In the genomic region with DNA sequence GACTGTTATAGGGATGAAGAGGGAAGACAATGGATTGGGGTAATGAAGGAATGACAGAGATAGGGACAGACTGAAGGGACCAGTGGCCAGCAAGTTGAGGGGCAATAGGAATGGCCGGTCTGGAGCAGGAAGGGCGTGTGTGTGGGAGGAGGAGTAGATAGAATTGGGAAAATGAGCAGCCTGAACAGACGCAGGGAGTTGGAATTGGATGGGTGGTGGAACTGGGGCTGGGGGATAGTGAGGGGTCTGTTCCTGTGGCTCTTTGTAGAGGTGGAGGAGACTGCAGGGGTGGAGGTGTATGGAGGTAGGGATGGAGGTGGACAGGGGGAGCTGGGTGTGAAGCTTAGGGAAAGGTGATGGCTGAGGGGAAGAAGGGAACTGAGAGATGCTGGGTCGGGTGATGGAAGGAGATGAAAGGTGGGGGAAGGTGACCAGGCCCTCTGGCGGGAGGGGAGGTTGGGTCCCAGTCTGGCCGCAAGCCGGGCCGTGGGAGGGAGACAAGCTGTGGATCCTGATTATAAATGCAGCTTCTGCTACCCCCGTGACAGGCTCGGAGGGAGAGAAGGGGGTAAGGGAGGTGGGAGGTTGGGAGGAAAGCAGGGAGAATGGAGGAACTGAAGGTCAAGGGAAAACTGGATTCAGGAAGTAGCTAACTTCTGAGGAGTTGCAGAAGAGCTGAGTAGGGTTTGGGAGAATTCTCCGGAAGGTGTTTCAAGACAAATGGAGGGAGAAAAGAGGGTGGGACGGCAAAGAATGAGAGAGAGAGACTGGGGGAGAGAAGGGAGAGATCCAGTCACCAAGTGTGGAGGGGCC, we compare ENCODE assay signal across 8 cellular contexts. TPM values are rescaled to one million over a fixed set of nuclear protein-coding genes. Genes with fewer than 3 reads are reported as not detected.
DNase-seq lines count a peak whose midpoint lies in the region; ATAC-seq, FAIRE-seq and TF ChIP-seq lines count a peak whose summit lies in the region.

No MANE protein-coding gene starts in this region.

- peak overlapping the region; percentile 58 to 78 (median 68) for H3K4me3 ChIP-seq in BLaER1 treated with 17β-estradiol and CSF1 and Interleukin-3, amounts not matched to agents 10 nM and 100 nM
- H3K4me3 ChIP-seq in NT2/D1 (ENCODE audit: insufficient read length, low read depth) (peak overlapping the region; percentile 46), H1 (ENCODE audit: extremely low read depth in 1 of 4, insufficient read depth in 2 of 4, low read depth in 3 of 4, low read length in 4 of 4) (peak overlapping the region; percentile 40 to 70 (median 55)), neural cell (ENCODE audit: low read length) (peak overlapping the region; percentile 70)

- no peak for TF ChIP-seq RAD21 in H1 (IDR thresholded peaks at IDR 0.05 in 1 of 2, conservative IDR thresholded peaks at IDR 0.05 in 1 of 2; ENCODE audit: low read depth in 2 of 2, low read length in 2 of 2)
- no peak for TF ChIP-seq RAD21 in neural cell (conservative IDR thresholded peaks at IDR 0.05)

- peak overlapping the region; percentile 72; the same call in 1 of the 2 replicates for H2BK20ac ChIP-seq in H1 (ENCODE audit: low read length)

- peaks cover 17 to 70% of the 10 kb centered on the region in 2 experiments for H3K79me2 ChIP-seq in H1 (ENCODE audit: control insufficient read depth in 1 of 2, insufficient read depth in 2 of 2, low read length in 2 of 2)
- peaks cover 52% of the 10 kb centered on the region for H3K79me2 ChIP-seq in neural cell (replicated peaks; ENCODE audit: insufficient read depth, low read length)

- H3K27me3 ChIP-seq in BLaER1 treated with 17β-estradiol and CSF1 and Interleukin-3, amounts not matched to agents 10 nM and 100 nM = peaks cover 0 to 15% (median 0%) of the 10 kb centered on the region in 11 experiments; a peak in 2 of 22 replicates
- no peaks in the 10 kb centered on the region for H3K27me3 ChIP-seq in NT2/D1 (ENCODE audit: insufficient read depth, insufficient read length)
- no peaks in the 10 kb centered on the region for H3K27me3 ChIP-seq in H1 (replicated peaks in 1 of 4; ENCODE audit: control insufficient read depth in 3 of 4, extremely low read depth in 1 of 4, insufficient read depth in 3 of 4, low read length in 3 of 4)
- H3K27me3 ChIP-seq in neural cell (ENCODE audit: insufficient read depth, low read depth, low read length) = no peaks in the 10 kb centered on the region

- no peak overlapping the region for H4K8ac ChIP-seq in H1 (ENCODE audit: extremely low read depth, insufficient read depth, low read length)

- peak overlapping the region; percentile 90; the same call in 1 of the 2 replicates for H2BK5ac ChIP-seq in H1 (ENCODE audit: low read depth, low read length)

- peak overlapping the region; percentile 73 to 86 (median 82) for H3K9ac ChIP-seq in BLaER1 treated with 17β-estradiol and CSF1 and Interleukin-3, amounts not matched to agents 10 nM and 100 nM
- peak overlapping the region; percentile 80 for H3K9ac ChIP-seq in NT2/D1 (ENCODE audit: insufficient read length, low read depth)
- H3K9ac ChIP-seq in H1 (replicated peaks in 1 of 4; ENCODE audit: extremely low read depth in 1 of 4, low read depth in 3 of 4, low read length in 3 of 4) = peak overlapping the region in 3 of 4 experiments; percentile 16 to 73 (median 43); a peak in 5 of 7 replicates
- peak overlapping the region; percentile 60 for H3K9ac ChIP-seq in neural cell (ENCODE audit: low read length)

- no peak for TF ChIP-seq CTCF in H1 (IDR thresholded peaks at IDR 0.05; ENCODE audit: control extremely low read depth in 1 of 3, insufficient read depth in 1 of 3, low read depth in 1 of 3, low read length in 3 of 3)
- TF ChIP-seq CTCF in neural cell (IDR thresholded peaks at IDR 0.05; ENCODE audit: poor library complexity, severe bottlenecking) = no peak

- H4K5ac ChIP-seq in H1 (ENCODE audit: insufficient read length, low read depth, low read length) = peak overlapping the region; percentile 26

- H4K91ac ChIP-seq in H1 (replicated peaks; ENCODE audit: insufficient read length, low read length) = peak overlapping the region; percentile 36

- CTCF ChIA-PET in H1 (lab: Charles Lee; ENCODE audit: partially characterized antibody) = interaction anchor here (0.6 to 4.4 kb wide), 19 partner anchors 9 to 177 kb away, joined by 3 to 37 read pairs (median 4); partner anchors contain the start of genes CUTA and ZBTB22

- peak overlapping the region; percentile 66 to 85 (median 76) for H3K27ac ChIP-seq in BLaER1 treated with 17β-estradiol and CSF1 and Interleukin-3, amounts not matched to agents 10 nM and 100 nM
- H3K27ac ChIP-seq in H1 (ENCODE audit: low read depth, low read length) (peak overlapping the region; percentile 69; the same call in 1 of the 2 replicates), neural cell (ENCODE audit: low read length) (peak overlapping the region; percentile 83)

- H3K79me1 ChIP-seq in H1 (ENCODE audit: low read depth, low read length) = peaks cover 13% of the 10 kb centered on the region

- 32% methylated on average over 12 of the region's 12 CpGs; no CpG with 5 or more reads in 1 of the 2 experiments for WGBS in H1 (ENCODE audit: extremely low coverage in 1 of 2, insufficient coverage in 1 of 2, insufficient read length in 1 of 2, insufficient replicate concordance in 2 of 2, low coverage in 1 of 2, low lambda C conversion rate in 2 of 2, missing lambda C conversion rate in 1 of 2), 2 experiments

- peak overlapping the region; percentile 55 for H3K18ac ChIP-seq in H1 (ENCODE audit: extremely low read depth, low read length)

- peaks cover 24% of the 10 kb centered on the region for H3K23me2 ChIP-seq in H1 (ENCODE audit: low read depth, low read length)

- H2BK120ac ChIP-seq in H1 (replicated peaks; ENCODE audit: low read depth, low read length) = no peak overlapping the region

- peaks cover 41 to 52% (median 48%) of the 10 kb centered on the region in 10 experiments for H3K4me1 ChIP-seq in BLaER1 treated with 17β-estradiol and CSF1 and Interleukin-3, amounts not matched to agents 10 nM and 100 nM
- H3K4me1 ChIP-seq in NT2/D1 (ENCODE audit: insufficient read depth, insufficient read length) (peaks cover 15% of the 10 kb centered on the region), H1 (replicated peaks in 1 of 4; ENCODE audit: control insufficient read depth in 3 of 4, insufficient read depth in 4 of 4, low read length in 3 of 4) (peaks cover 6 to 41% (median 13%) of the 10 kb centered on the region in 4 experiments)

- TF ChIP-seq EP300 in H1 (IDR thresholded peaks at IDR 0.05; ENCODE audit: borderline replicate concordance in 1 of 2, low read depth in 2 of 2, low read length in 2 of 2) (no peak), neural cell (conservative IDR thresholded peaks at IDR 0.05; ENCODE audit: poor library complexity, severe bottlenecking) (no peak)

- H3K4ac ChIP-seq in H1 (replicated peaks; ENCODE audit: insufficient read length, low read depth, low read length) = peak overlapping the region; percentile 39

- no peak for TF ChIP-seq POLR2A in H1 (IDR thresholded peaks at IDR 0.05; ENCODE audit: control extremely low read depth in 1 of 2, low read depth in 2 of 2, low read length in 2 of 2)

- H3K23ac ChIP-seq in H1 (ENCODE audit: insufficient read length) = no peak overlapping the region

- POLR2A ChIA-PET in H1 (lab: Charles Lee; ENCODE audit: partially characterized antibody) = interaction anchor here (0.7 to 3.6 kb wide), 10 partner anchors 8 to 186 kb away, joined by 3 to 23 read pairs (median 7); partner anchors contain the start of genes B3GALT4, CUTA, PHF1 and ZBTB9

- H2BK12ac ChIP-seq in H1 (ENCODE audit: low read depth, low read length) = 0 out of 2 replicates have a peak overlapping the region, but pooled peaks have one; percentile 68

- no peaks in the 10 kb centered on the region for H3K9me3 ChIP-seq in BLaER1 treated with 17β-estradiol and CSF1 and Interleukin-3, amounts not matched to agents 10 nM and 100 nM (replicated peaks in 1 of 11)
- H3K9me3 ChIP-seq in NT2/D1 (ENCODE audit: insufficient read depth, low read length) (no peaks in the 10 kb centered on the region), H1 (ENCODE audit: insufficient read depth in 2 of 2, low read depth in 1 of 2, low read length in 1 of 2) (no peaks in the 10 kb centered on the region), neural cell (ENCODE audit: low read length) (no peaks in the 10 kb centered on the region)

- H3K36me3 ChIP-seq in BLaER1 treated with 17β-estradiol and CSF1 and Interleukin-3, amounts not matched to agents 10 nM and 100 nM = no peaks in the 10 kb centered on the region
- H3K36me3 ChIP-seq in NT2/D1 (ENCODE audit: insufficient read depth, insufficient read length, low read length) (peaks cover 20% of the 10 kb centered on the region), H1 (ENCODE audit: control insufficient read depth in 2 of 4, insufficient read depth in 4 of 4, low read length in 3 of 4) (peaks cover 0 to 11% (median 8%) of the 10 kb centered on the region in 4 experiments; a peak in 5 of 8 replicates), neural cell (ENCODE audit: insufficient read depth, low read length) (no peaks in the 10 kb centered on the region)

- FAIRE-seq in H1 (lab: Jason Lieb, UNC) = no peak

- H3K9me2 ChIP-seq in neural cell (ENCODE audit: insufficient read depth, low read length) = no peaks in the 10 kb centered on the region

- H2AFZ ChIP-seq in H1 (ENCODE audit: low read length) = no peak overlapping the region
- H2AFZ ChIP-seq in neural cell (ENCODE audit: low read depth, low read length) = no peak overlapping the region

- peak overlapping the region; percentile 87 to 100 (median 98) for H3K4me2 ChIP-seq in BLaER1 treated with 17β-estradiol and CSF1 and Interleukin-3, amounts not matched to agents 10 nM and 100 nM
- H3K4me2 ChIP-seq in H1 (ENCODE audit: insufficient read depth in 1 of 2, low read depth in 2 of 2, low read length in 2 of 2) = peak overlapping the region; percentile 83 to 87
- peak overlapping the region; percentile 50 for H3K4me2 ChIP-seq in neural cell (ENCODE audit: low read length)

- H2AK5ac ChIP-seq in H1 (ENCODE audit: low read depth, low read length) = peak overlapping the region; percentile 56; the same call in 1 of the 2 replicates

- H2BK15ac ChIP-seq in H1 (ENCODE audit: low read length) = no peak overlapping the region

- H4K20me1 ChIP-seq in BLaER1 treated with 17β-estradiol and CSF1 and Interleukin-3, amounts not matched to agents 10 nM and 100 nM = peaks cover 0 to 14% (median 0%) of the 10 kb centered on the region in 11 experiments; a peak in 4 of 22 replicates
- H4K20me1 ChIP-seq in H1 (replicated peaks in 1 of 2; ENCODE audit: control insufficient read depth in 1 of 2, insufficient read depth in 2 of 2, low read length in 2 of 2) = peaks cover 0 to 9% of the 10 kb centered on the region in 2 experiments
- no peaks in the 10 kb centered on the region for H4K20me1 ChIP-seq in neural cell (ENCODE audit: insufficient read depth)

- H3K14ac ChIP-seq in H1 (ENCODE audit: insufficient read length) = no peak overlapping the region

- peaks cover 5% of the 10 kb centered on the region for H3F3A ChIP-seq in neural cell (ENCODE audit: insufficient read depth, low read length, poor library complexity, severe bottlenecking)

- ATAC-seq in GM19351 (IDR thresholded peaks at IDR 0.05; ENCODE audit: unreplicated experiment) = no peak
- no peak for ATAC-seq in GM21528 (IDR thresholded peaks at IDR 0.05; ENCODE audit: low FRiP score, unreplicated experiment)
- ATAC-seq in GM21723 (IDR thresholded peaks at IDR 0.05; ENCODE audit: unreplicated experiment) = no peak

- DNase-seq in NT2/D1 (ENCODE audit: low read depth, low spot score) (no peak), H1 (ENCODE audit: low read depth in 1 of 2, low spot score in 2 of 2) (peak in 1 of 2 experiments; percentile 52)
- no peak for DNase-seq in central memory CD4-positive, alpha-beta T cell

- no peak overlapping the region for H3K56ac ChIP-seq in H1 (replicated peaks; ENCODE audit: insufficient read length, low read depth, low read length)

RNA-seq across cellular contexts. Expression of gene SYNGAP1, which starts 5.2 kb away (rescaled TPM):
- total RNA-seq in H1 (2021; fragmentation: NEBNext Ultra II Directional; extraction: Animal tissue kit (Norgen Biotek cat#: 25700)) = 101 and 109 TPM in 2 replicates
- polyA plus RNA-seq in H1 (2011; rRNA removed) (31.0 and 66.9 TPM in 2 replicates), neural cell (4.3 and 5.9 TPM in 2 replicates)
- polyA plus RNA-seq in H1 (2011; cell fraction: cytosol; rRNA removed) = 35.6 TPM
- 445 TPM for polyA plus RNA-seq in H1 (2011; cell fraction: nucleus; rRNA removed)
- 130 to 242 TPM (median 155 TPM) in 4 replicates for polyA plus RNA-seq in H1 (2012, experiment 1 of 2)
- polyA plus RNA-seq in H1 (2012, experiment 2 of 2) = 34.0 TPM
- polyA plus RNA-seq in H1 (2013, experiment 1 of 2) = 54.0 TPM
- polyA plus RNA-seq in H1 (2013, experiment 2 of 2) = 61.4 TPM
- polyA minus RNA-seq in H1 (2011; rRNA and poly(A)+ RNA removed) = 34.2 and 41.9 TPM in 2 replicates
- polyA minus RNA-seq in H1 (2011; cell fraction: cytosol; rRNA and poly(A)+ RNA removed) = 25.0 TPM
- 79.5 TPM for polyA minus RNA-seq in H1 (2011; cell fraction: nucleus; rRNA and poly(A)+ RNA removed)
- 24.0 and 24.1 TPM in 2 replicates for polyA minus RNA-seq in neural cell

RNA-seq across cellular contexts. Expression of gene CUTA, which starts 7.2 kb away (rescaled TPM):
- total RNA-seq in H1 (2021; fragmentation: NEBNext Ultra II Directional; extraction: Animal tissue kit (Norgen Biotek cat#: 25700)) = 297 and 315 TPM in 2 replicates
- polyA plus RNA-seq in H1 (2011; rRNA removed) = 460 and 671 TPM in 2 replicates
- 337 TPM for polyA plus RNA-seq in H1 (2011; cell fraction: cytosol; rRNA removed)
- 468 TPM for polyA plus RNA-seq in H1 (2011; cell fraction: nucleus; rRNA removed)
- polyA plus RNA-seq in H1 (2012, experiment 1 of 2) = 398 to 459 TPM (median 420 TPM) in 4 replicates
- 679 TPM for polyA plus RNA-seq in H1 (2012, experiment 2 of 2)
- 486 TPM for polyA plus RNA-seq in H1 (2013, experiment 1 of 2)
- polyA plus RNA-seq in H1 (2013, experiment 2 of 2) = 464 TPM
- polyA minus RNA-seq in H1 (2011; rRNA and poly(A)+ RNA removed) = 124 and 127 TPM in 2 replicates
- polyA minus RNA-seq in H1 (2011; cell fraction: cytosol; rRNA and poly(A)+ RNA removed) = 103 TPM
- polyA minus RNA-seq in H1 (2011; cell fraction: nucleus; rRNA and poly(A)+ RNA removed) = 92.0 TPM
- polyA plus RNA-seq in neural cell = 341 and 343 TPM in 2 replicates
- polyA minus RNA-seq in neural cell = 124 and 125 TPM in 2 replicates

RNA-seq across cellular contexts. Expression of gene PHF1, which starts 14.2 kb away (rescaled TPM):
- 45.4 and 47.3 TPM in 2 replicates for total RNA-seq in H1 (2021; fragmentation: NEBNext Ultra II Directional; extraction: Animal tissue kit (Norgen Biotek cat#: 25700))
- polyA plus RNA-seq in H1 (2011; rRNA removed) = 78.6 and 109 TPM in 2 replicates
- polyA plus RNA-seq in H1 (2011; cell fraction: cytosol; rRNA removed) = 65.5 TPM
- polyA plus RNA-seq in H1 (2011; cell fraction: nucleus; rRNA removed) = 507 TPM
- polyA plus RNA-seq in H1 (2012, experiment 1 of 2) = 56.3 to 75.9 TPM (median 63.4 TPM) in 4 replicates
- 55.0 TPM for polyA plus RNA-seq in H1 (2012, experiment 2 of 2)
- polyA plus RNA-seq in H1 (2013, experiment 1 of 2) = 46.2 TPM
- polyA plus RNA-seq in H1 (2013, experiment 2 of 2) = 40.2 TPM
- 17.8 and 27.1 TPM in 2 replicates for polyA minus RNA-seq in H1 (2011; rRNA and poly(A)+ RNA removed)
- polyA minus RNA-seq in H1 (2011; cell fraction: cytosol; rRNA and poly(A)+ RNA removed) = 11.4 TPM
- polyA minus RNA-seq in H1 (2011; cell fraction: nucleus; rRNA and poly(A)+ RNA removed) = 27.5 TPM
- 102 and 112 TPM in 2 replicates for polyA plus RNA-seq in neural cell
- polyA minus RNA-seq in neural cell = 33.4 and 34.6 TPM in 2 replicates

RNA-seq across cellular contexts. Expression of gene ZBTB9, which starts 29.3 kb away (rescaled TPM):
- total RNA-seq in H1 (2021; fragmentation: NEBNext Ultra II Directional; extraction: Animal tissue kit (Norgen Biotek cat#: 25700)) = 20.2 and 25.0 TPM in 2 replicates
- polyA plus RNA-seq in H1 (2011; rRNA removed) = 15.1 and 16.9 TPM in 2 replicates
- polyA plus RNA-seq in H1 (2011; cell fraction: cytosol; rRNA removed) = 17.9 TPM
- 54.7 TPM for polyA plus RNA-seq in H1 (2011; cell fraction: nucleus; rRNA removed)
- polyA plus RNA-seq in H1 (2012, experiment 1 of 2) = 28.1 to 36.7 TPM (median 31.7 TPM) in 4 replicates
- 23.3 TPM for polyA plus RNA-seq in H1 (2012, experiment 2 of 2)
- 12.5 TPM for polyA plus RNA-seq in H1 (2013, experiment 1 of 2)
- 13.7 TPM for polyA plus RNA-seq in H1 (2013, experiment 2 of 2)
- 24.1 and 24.3 TPM in 2 replicates for polyA minus RNA-seq in H1 (2011; rRNA and poly(A)+ RNA removed)
- polyA minus RNA-seq in H1 (2011; cell fraction: cytosol; rRNA and poly(A)+ RNA removed) = 17.0 TPM
- 9.4 TPM for polyA minus RNA-seq in H1 (2011; cell fraction: nucleus; rRNA and poly(A)+ RNA removed)
- polyA plus RNA-seq in neural cell = 6.8 and 7.7 TPM in 2 replicates
- 15.2 and 18.3 TPM in 2 replicates for polyA minus RNA-seq in neural cell

RNA-seq across cellular contexts. Expression of gene KIFC1, which starts 33.4 kb away (rescaled TPM):
- total RNA-seq in H1 (2021; fragmentation: NEBNext Ultra II Directional; extraction: Animal tissue kit (Norgen Biotek cat#: 25700)) = 64.3 and 69.3 TPM in 2 replicates
- polyA plus RNA-seq in H1 (2011; rRNA removed) = 46.6 and 60.9 TPM in 2 replicates
- polyA plus RNA-seq in H1 (2011; cell fraction: cytosol; rRNA removed) = 68.7 TPM
- polyA plus RNA-seq in H1 (2011; cell fraction: nucleus; rRNA removed) = 85.7 TPM
- 57.7 to 66.0 TPM (median 62.9 TPM) in 4 replicates for polyA plus RNA-seq in H1 (2012, experiment 1 of 2)
- 42.3 TPM for polyA plus RNA-seq in H1 (2012, experiment 2 of 2)
- polyA plus RNA-seq in H1 (2013, experiment 1 of 2) = 45.5 TPM
- polyA plus RNA-seq in H1 (2013, experiment 2 of 2) = 44.5 TPM
- polyA minus RNA-seq in H1 (2011; rRNA and poly(A)+ RNA removed) = 47.9 and 58.8 TPM in 2 replicates
- 40.5 TPM for polyA minus RNA-seq in H1 (2011; cell fraction: cytosol; rRNA and poly(A)+ RNA removed)
- polyA minus RNA-seq in H1 (2011; cell fraction: nucleus; rRNA and poly(A)+ RNA removed) = 41.0 TPM
- 0.52 and 2.1 TPM in 2 replicates for polyA plus RNA-seq in neural cell
- 1.2 and 1.4 TPM in 2 replicates for polyA minus RNA-seq in neural cell
